Comparison of ENCODE assay signal across 8 cellular contexts in the genomic region with DNA sequence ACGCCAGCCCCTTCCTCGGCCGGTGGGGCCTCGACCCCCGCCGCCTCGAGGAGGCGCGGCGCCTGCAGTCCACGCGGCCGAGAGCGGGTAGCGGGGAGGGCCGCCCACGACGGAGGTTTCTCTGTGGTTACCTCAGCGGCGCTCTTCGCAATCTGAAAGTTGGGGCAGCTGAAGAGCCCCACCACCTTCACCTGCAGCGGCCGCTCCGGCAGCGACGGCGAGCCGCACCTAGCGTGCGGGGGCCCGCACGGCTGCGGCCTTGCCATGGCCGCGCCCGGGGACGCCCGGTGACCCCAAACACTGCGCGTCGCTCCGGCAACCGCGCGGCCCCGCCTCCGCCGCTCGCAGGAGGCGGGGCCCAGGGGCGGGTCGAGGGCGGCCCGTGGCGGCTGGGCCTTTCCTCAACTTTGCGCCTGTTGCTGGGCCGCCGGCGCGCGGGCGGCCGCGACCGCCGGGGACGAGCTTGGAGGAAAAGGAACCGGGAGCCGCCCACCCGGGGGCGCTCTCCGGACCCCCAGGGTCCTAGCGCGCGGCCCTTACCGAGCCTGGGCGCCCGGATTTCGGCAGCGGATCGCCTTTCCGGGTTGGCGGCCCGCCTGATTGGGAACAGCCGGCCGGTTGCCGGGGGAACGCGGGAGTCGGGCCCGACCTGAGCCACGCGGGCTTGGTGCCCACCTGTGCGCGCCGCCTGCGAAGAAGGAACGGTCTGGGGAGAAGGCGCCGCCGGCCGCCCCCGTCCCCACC. TPM values are rescaled to one million over a fixed set of nuclear protein-coding genes. Genes with fewer than 3 reads are reported as not detected.
DNase-seq lines count a peak whose midpoint lies in the region; ATAC-seq, FAIRE-seq and TF ChIP-seq lines count a peak whose summit lies in the region.

A gene (minus strand): TSS at position 304 of the 744 bp plus-strand sequence. CDS start 38 bp downstream, at position 266.
A gene with protein sequence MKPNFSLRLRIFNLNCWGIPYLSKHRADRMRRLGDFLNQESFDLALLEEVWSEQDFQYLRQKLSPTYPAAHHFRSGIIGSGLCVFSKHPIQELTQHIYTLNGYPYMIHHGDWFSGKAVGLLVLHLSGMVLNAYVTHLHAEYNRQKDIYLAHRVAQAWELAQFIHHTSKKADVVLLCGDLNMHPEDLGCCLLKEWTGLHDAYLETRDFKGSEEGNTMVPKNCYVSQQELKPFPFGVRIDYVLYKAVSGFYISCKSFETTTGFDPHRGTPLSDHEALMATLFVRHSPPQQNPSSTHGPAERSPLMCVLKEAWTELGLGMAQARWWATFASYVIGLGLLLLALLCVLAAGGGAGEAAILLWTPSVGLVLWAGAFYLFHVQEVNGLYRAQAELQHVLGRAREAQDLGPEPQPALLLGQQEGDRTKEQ (plus strand): TSS at position 400 of the 744 bp plus-strand sequence. CDS start 398 bp downstream, outside the sequence.

- H3K27ac ChIP-seq in SK-N-MC (no peak within 1 kb of the TSS), pancreas (peak within 1 kb of the TSS; percentile 71 to 92 (median 86)), tibial artery (peak within 1 kb of the TSS; percentile 81 to 89)

- peaks cover 5 to 6% of the 10 kb centered on the region in 2 donors for H3K36me3 Mint-ChIP-seq in activated naive CD4-positive, alpha-beta T cell treated with anti-CD3 and anti-CD28 coated beads, Interleukin-2, amount 50 U/mL, for 72 hours

- DNase-seq in GM03348 (ENCODE audit: low spot score), result peak; percentile 98
- peak; percentile 33 for DNase-seq in H4 (ENCODE audit: low spot score)
- DNase-seq in LNCaP clone FGC (ENCODE audit: low read depth), result peak; percentile 19
- DNase-seq in SK-N-MC (ENCODE audit: low read depth, low spot score), result no peak
- DNase-seq in activated naive CD4-positive, alpha-beta T cell treated with anti-CD3 and anti-CD28 coated beads, Interleukin-2, amount 50 U/mL, for 72 hours (ENCODE audit: low spot score in 2 of 2), result peak; percentile 77 to 78
- peak; percentile 48 to 94 (median 86) for DNase-seq in head of caudate nucleus
- DNase-seq in pancreas, result peak; percentile 87 to 94 (median 92)
- peak; percentile 88 to 94 for DNase-seq in tibial artery

- FAIRE-seq in pancreas (lab: Jason Lieb, UNC), result no peak

- intact Hi-C loops in head of caudate nucleus (cut with DNase I) (loop anchor here (1.0 to 5.0 kb wide), 2 partner anchors 42 to 53 kb away; no protein-coding TSS in a partner anchor), pancreas (cut with DNase I) (no loop called here), tibial artery (cut with DNase I; ENCODE audit: low total_unique reads) (loop anchor here (2.0 to 5.0 kb wide), 2 partner anchors 58 to 253 kb away; a partner anchor contains a TSS)

- TF ChIP-seq CTCF in LNCaP clone FGC (IDR thresholded peaks at IDR 0.05; ENCODE audit: control insufficient read depth, extremely low read depth, insufficient read depth), result 0 out of 2 replicates have a peak, but pooled peaks have one; percentile 2
- TF ChIP-seq CTCF in pancreas (IDR thresholded peaks at IDR 0.05), result peak in 1 of 4 donors; percentile 10
- TF ChIP-seq CTCF in tibial artery (IDR thresholded peaks at IDR 0.05), result peak in 1 of 2 experiments; percentile 23

- H3K9me3 Mint-ChIP-seq in activated naive CD4-positive, alpha-beta T cell treated with anti-CD3 and anti-CD28 coated beads, Interleukin-2, amount 50 U/mL, for 72 hours, result no peaks in the 10 kb centered on the region

- peak; percentile 91 to 95 for ATAC-seq in activated naive CD4-positive, alpha-beta T cell treated with anti-CD3 and anti-CD28 coated beads, Interleukin-2, amount 50 U/mL, for 72 hours
- peak; percentile 89 to 93 (median 92) for ATAC-seq in pancreas

- H3K36me3 ChIP-seq in SK-N-MC (ENCODE audit: insufficient read depth, low read length) (peaks cover 4% of the 10 kb centered on the region; the same call in 1 of the 2 replicates), pancreas (no peaks in the 10 kb centered on the region), tibial artery (peaks cover 8 to 32% (median 23%) of the 10 kb centered on the region in 3 donors)

- 0% methylated on average over 42 to 103 of the region's 103 CpGs for WGBS in pancreas, 2 donors

- H3K27me3 ChIP-seq in pancreas (no peaks in the 10 kb centered on the region), tibial artery (no peaks in the 10 kb centered on the region)

- peak within 1 kb of the TSS; percentile 84 to 89 for H3K27ac Mint-ChIP-seq in activated naive CD4-positive, alpha-beta T cell treated with anti-CD3 and anti-CD28 coated beads, Interleukin-2, amount 50 U/mL, for 72 hours

- no peaks in the 10 kb centered on the region for H3K9me3 ChIP-seq in SK-N-MC (ENCODE audit: low read depth, low read length)
- H3K9me3 ChIP-seq in pancreas, result no peaks in the 10 kb centered on the region
- no peaks in the 10 kb centered on the region for H3K9me3 ChIP-seq in tibial artery

- peak within 1 kb of the TSS; percentile 89 for H3K9ac ChIP-seq in SK-N-MC (ENCODE audit: insufficient read length)

- H3K4me3 ChIP-seq in LNCaP clone FGC (ENCODE audit: low read depth, low read length), result peak within 1 kb of the TSS; percentile 85
- peak within 1 kb of the TSS; percentile 93 for H3K4me3 ChIP-seq in SK-N-MC
- H3K4me3 ChIP-seq in pancreas, result peak within 1 kb of the TSS; percentile 50 to 94 (median 86)
- peak within 1 kb of the TSS; percentile 85 to 86 for H3K4me3 ChIP-seq in tibial artery

- peaks cover 0 to 13% (median 7%) of the 10 kb centered on the region in 3 donors for H3K4me1 ChIP-seq in pancreas
- H3K4me1 ChIP-seq in tibial artery, result peaks cover 0 to 22% (median 13%) of the 10 kb centered on the region in 4 donors

RNA-seq across cellular contexts. Expression of the first gene that starts in this region (rescaled TPM):
- 1.0 TPM in 1 of 2 replicates, not detected in the other for total RNA-seq in H4 (2014; rRNA removed; shearing (Covaris generic))
- total RNA-seq in activated naive CD4-positive, alpha-beta T cell treated with anti-CD3 and anti-CD28 coated beads, Interleukin-2, amount 50 U/mL, for 72 hours, result not detected
- total RNA-seq in pancreas, result 1 to 10 TPM; 1.5 to 3.4 (median 2.0) TPM
- polyA plus RNA-seq in pancreas, result 1 to 10 TPM; 1.1 to 3.3 TPM

RNA-seq across cellular contexts. Expression of the second gene that starts in this region (rescaled TPM):
- 11.2 and 12.9 TPM in 2 replicates for total RNA-seq in H4 (2014; rRNA removed; shearing (Covaris generic))
- total RNA-seq in activated naive CD4-positive, alpha-beta T cell treated with anti-CD3 and anti-CD28 coated beads, Interleukin-2, amount 50 U/mL, for 72 hours, result 1 to 10 TPM; 7.6 to 9.8 TPM
- total RNA-seq in pancreas, result 10 to 100 TPM in 2 of 6 donors, 1 to 10 TPM in 4; 7.1 to 10.5 (median 8.9) TPM
- 10 to 100 TPM; 15.9 to 17.0 TPM for polyA plus RNA-seq in pancreas

Comparison
In these comparisons a context has a peak if more than half of its experiments do, and no peak if none do; other contexts are left out.
1. intact Hi-C loops: an anchor here in head of caudate nucleus (1.0 to 5.0 kb wide) and tibial artery (2.0 to 5.0 kb wide); none called in pancreas.